ENCODE assay signal across 1 cellular context in the genomic region with DNA sequence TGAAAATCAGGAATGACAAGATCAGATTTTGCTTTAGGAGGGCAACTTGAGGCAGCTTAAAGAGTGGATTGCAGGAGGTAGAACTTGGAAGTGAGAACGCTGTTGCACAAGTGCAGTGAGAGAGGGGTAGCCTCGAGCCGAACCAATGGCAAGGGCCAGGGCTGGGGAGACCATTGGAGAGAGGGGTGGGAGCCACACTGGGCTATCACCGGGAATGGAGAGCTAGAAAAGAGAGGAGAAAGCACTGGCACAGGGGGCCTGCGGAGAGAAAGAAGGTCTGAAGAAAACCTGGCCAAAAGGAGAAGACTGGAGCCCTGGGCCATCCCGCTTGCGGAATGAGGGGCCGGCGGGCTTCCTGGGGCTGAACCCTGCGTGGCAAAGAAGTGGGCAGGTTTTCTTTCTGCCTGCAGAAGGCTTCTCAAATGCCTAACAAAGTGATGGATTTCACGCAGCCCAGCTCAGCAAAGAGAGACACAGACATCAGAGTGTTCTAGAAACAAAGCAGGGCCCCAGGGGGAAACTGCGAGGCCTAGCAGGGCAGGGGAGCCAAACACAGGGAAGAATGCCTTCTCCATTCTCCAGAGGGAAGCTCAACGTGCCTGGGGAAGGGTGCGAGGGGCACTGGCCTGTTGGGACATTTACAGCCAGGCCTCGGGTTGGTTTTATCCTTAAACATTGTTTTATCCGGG.
TF ChIP-seq lines count a peak whose summit lies in the region.

No MANE protein-coding gene starts in this region.

TF ChIP-seq in GM23338, 12 proteins besides CTCF, POLR2A, EP300 and RAD21 (continued from another document):
- TF ChIP-seq EZH2phosphoT487 (IDR thresholded peaks at IDR 0.05; ENCODE audit: unreplicated experiment) (no peak), EZH2 (IDR thresholded peaks at IDR 0.05; ENCODE audit: low read depth, unreplicated experiment) (no peak), POLR2AphosphoS5 (IDR thresholded peaks at IDR 0.05; ENCODE audit: low read depth) (no peak), JUNB (IDR thresholded peaks at IDR 0.05; ENCODE audit: unreplicated experiment) (no peak), ZNF331 (CRISPR knock-in tag; IDR thresholded peaks at IDR 0.05; ENCODE audit: low read depth) (no peak), NANOG (IDR thresholded peaks at IDR 0.05; ENCODE audit: borderline replicate concordance) (no peak), CREB1 (CRISPR knock-in tag; IDR thresholded peaks at IDR 0.05; ENCODE audit: low read depth) (no peak)
- TF ChIP-seq, protein P1, sequence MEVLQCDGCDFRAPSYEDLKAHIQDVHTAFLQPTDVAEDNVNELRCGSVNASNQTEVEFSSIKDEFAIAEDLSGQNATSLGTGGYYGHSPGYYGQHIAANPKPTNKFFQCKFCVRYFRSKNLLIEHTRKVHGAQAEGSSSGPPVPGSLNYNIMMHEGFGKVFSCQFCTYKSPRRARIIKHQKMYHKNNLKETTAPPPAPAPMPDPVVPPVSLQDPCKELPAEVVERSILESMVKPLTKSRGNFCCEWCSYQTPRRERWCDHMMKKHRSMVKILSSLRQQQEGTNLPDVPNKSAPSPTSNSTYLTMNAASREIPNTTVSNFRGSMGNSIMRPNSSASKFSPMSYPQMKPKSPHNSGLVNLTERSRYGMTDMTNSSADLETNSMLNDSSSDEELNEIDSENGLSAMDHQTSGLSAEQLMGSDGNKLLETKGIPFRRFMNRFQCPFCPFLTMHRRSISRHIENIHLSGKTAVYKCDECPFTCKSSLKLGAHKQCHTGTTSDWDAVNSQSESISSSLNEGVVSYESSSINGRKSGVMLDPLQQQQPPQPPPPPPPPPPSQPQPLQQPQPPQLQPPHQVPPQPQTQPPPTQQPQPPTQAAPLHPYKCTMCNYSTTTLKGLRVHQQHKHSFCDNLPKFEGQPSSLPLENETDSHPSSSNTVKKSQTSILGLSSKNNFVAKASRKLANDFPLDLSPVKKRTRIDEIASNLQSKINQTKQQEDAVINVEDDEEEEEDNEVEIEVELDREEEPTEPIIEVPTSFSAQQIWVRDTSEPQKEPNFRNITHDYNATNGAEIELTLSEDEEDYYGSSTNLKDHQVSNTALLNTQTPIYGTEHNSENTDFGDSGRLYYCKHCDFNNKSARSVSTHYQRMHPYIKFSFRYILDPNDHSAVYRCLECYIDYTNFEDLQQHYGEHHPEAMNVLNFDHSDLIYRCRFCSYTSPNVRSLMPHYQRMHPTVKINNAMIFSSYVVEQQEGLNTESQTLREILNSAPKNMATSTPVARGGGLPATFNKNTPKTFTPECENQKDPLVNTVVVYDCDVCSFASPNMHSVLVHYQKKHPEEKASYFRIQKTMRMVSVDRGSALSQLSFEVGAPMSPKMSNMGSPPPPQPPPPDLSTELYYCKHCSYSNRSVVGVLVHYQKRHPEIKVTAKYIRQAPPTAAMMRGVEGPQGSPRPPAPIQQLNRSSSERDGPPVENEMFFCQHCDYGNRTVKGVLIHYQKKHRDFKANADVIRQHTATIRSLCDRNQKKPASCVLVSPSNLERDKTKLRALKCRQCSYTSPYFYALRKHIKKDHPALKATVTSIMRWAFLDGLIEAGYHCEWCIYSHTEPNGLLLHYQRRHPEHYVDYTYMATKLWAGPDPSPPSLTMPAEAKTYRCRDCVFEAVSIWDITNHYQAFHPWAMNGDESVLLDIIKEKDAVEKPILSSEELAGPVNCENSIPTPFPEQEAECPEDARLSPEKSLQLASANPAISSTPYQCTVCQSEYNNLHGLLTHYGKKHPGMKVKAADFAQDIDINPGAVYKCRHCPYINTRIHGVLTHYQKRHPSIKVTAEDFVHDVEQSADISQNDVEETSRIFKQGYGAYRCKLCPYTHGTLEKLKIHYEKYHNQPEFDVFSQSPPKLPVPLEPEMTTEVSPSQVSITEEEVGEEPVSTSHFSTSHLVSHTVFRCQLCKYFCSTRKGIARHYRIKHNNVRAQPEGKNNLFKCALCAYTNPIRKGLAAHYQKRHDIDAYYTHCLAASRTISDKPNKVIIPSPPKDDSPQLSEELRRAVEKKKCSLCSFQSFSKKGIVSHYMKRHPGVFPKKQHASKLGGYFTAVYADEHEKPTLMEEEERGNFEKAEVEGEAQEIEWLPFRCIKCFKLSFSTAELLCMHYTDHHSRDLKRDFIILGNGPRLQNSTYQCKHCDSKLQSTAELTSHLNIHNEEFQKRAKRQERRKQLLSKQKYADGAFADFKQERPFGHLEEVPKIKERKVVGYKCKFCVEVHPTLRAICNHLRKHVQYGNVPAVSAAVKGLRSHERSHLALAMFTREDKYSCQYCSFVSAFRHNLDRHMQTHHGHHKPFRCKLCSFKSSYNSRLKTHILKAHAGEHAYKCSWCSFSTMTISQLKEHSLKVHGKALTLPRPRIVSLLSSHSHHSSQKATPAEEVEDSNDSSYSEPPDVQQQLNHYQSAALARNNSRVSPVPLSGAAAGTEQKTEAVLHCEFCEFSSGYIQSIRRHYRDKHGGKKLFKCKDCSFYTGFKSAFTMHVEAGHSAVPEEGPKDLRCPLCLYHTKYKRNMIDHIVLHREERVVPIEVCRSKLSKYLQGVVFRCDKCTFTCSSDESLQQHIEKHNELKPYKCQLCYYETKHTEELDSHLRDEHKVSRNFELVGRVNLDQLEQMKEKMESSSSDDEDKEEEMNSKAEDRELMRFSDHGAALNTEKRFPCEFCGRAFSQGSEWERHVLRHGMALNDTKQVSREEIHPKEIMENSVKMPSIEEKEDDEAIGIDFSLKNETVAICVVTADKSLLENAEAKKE (CRISPR knock-in tag; IDR thresholded peaks at IDR 0.05): no peak
- TF ChIP-seq, protein P2, sequence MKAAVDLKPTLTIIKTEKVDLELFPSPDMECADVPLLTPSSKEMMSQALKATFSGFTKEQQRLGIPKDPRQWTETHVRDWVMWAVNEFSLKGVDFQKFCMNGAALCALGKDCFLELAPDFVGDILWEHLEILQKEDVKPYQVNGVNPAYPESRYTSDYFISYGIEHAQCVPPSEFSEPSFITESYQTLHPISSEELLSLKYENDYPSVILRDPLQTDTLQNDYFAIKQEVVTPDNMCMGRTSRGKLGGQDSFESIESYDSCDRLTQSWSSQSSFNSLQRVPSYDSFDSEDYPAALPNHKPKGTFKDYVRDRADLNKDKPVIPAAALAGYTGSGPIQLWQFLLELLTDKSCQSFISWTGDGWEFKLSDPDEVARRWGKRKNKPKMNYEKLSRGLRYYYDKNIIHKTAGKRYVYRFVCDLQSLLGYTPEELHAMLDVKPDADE (IDR thresholded peaks at IDR 0.05): no peak
- TF ChIP-seq, protein P3, sequence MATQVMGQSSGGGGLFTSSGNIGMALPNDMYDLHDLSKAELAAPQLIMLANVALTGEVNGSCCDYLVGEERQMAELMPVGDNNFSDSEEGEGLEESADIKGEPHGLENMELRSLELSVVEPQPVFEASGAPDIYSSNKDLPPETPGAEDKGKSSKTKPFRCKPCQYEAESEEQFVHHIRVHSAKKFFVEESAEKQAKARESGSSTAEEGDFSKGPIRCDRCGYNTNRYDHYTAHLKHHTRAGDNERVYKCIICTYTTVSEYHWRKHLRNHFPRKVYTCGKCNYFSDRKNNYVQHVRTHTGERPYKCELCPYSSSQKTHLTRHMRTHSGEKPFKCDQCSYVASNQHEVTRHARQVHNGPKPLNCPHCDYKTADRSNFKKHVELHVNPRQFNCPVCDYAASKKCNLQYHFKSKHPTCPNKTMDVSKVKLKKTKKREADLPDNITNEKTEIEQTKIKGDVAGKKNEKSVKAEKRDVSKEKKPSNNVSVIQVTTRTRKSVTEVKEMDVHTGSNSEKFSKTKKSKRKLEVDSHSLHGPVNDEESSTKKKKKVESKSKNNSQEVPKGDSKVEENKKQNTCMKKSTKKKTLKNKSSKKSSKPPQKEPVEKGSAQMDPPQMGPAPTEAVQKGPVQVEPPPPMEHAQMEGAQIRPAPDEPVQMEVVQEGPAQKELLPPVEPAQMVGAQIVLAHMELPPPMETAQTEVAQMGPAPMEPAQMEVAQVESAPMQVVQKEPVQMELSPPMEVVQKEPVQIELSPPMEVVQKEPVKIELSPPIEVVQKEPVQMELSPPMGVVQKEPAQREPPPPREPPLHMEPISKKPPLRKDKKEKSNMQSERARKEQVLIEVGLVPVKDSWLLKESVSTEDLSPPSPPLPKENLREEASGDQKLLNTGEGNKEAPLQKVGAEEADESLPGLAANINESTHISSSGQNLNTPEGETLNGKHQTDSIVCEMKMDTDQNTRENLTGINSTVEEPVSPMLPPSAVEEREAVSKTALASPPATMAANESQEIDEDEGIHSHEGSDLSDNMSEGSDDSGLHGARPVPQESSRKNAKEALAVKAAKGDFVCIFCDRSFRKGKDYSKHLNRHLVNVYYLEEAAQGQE (IDR thresholded peaks at IDR 0.05; ENCODE audit: unreplicated experiment): no peak
TF ChIP-seq in GM23338: peak in this region for 0.
